Comparison of ENCODE assay signal across 11 cellular contexts in the genomic region with DNA sequence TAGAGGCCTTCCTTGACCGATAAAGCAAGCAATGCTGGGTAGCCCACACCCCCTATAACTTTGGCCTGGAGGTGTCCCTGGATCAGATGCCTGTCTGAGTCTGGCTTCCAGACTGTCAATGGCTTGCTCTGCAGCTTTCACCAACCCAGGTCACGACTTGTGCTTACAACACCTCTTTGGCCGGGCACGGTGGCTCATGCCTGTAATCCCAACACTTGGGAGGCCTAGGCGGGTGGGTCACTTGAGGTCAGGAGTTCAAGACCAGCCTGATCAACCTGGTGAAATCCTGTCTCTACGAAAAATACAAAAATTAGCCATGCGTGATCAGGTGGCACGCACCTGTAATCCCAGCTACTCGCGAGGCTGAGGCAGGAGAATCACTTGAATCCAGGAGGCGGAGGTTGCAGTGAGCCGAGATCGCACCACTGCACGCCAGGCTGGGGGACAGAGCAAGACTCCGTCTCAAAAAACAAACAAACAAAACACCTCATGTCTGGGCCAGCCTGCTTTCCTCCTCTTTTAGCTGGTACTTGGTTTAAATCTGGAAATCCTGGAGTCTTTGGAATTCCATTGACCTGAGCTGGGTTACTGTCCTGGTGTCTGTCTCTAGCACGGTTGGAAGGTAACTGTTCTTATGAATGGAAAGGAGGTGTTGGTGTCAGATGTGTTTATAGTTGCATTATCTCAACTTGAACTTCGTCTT.
"Had no signal": no experiment of that assay in that cellular context is flagged by ENCODE, and none has a peak within 500 bp of the region (broad histone marks: within the 10 kb centered on the region; RNA-seq: fewer than 3 reads in every experiment).

No MANE protein-coding gene starts in this region.

- H3K27ac ChIP-seq: brain microvascular endothelial cell, tibial nerve had no signal

- H3K4me1 ChIP-seq: tibial nerve had no signal

- H3K27me3 ChIP-seq: brain microvascular endothelial cell, dorsolateral prefrontal cortex, tibial nerve had no signal

- H3K4me3 ChIP-seq: dorsolateral prefrontal cortex, tibial nerve had no signal

- ATAC-seq: activated CD4-positive, CD25-positive, alpha-beta regulatory T cell treated with anti-CD3 and anti-CD28 coated beads, Interleukin-2, amount 50 U/mL, for 24 hours; esophagus mucosa; naive thymus-derived CD4-positive, alpha-beta T cell had no signal

- DNase-seq: activated CD4-positive, alpha-beta T cell treated with anti-CD3 and anti-CD28 coated beads, Interleukin-2, amount 50 U/mL, for 4 hours; activated effector memory CD4-positive, alpha-beta T cell treated with Interleukin-2 at 50 U/mL for 16 hours; activated T-cell treated with anti-CD3 and anti-CD28 coated beads, Interleukin-2, amount 50 U/mL, for 24 hours; dorsolateral prefrontal cortex; hypothalamus; naive thymus-derived CD4-positive, alpha-beta T cell; posterior cingulate gyrus had no signal

- H3K36me3 ChIP-seq: brain microvascular endothelial cell, tibial nerve had no signal

- H3K9me3 ChIP-seq: tibial nerve had no signal
